25 cellular contexts compared by ENCODE assay signal in the genomic region with DNA sequence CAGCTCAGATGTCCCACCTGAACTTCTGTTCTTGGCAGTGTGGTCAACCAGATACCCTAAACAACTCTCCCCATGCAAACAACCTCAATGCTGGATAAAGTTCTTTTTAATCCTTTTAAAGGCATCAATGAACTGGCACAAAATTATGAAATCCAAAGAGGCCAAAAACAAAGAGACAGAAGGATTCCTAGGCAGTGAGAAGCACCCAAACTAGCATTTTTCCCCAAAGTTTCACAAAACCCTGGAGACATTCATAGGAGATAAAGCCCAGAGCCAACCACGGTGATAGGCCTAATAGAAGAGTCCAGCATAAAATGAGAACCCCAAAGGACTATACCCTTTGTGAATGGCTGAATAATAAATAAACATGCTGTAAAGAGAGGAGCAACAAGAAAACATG. TPM values are rescaled to one million over a fixed set of nuclear protein-coding genes. Genes with fewer than 3 reads are reported as not detected.
"Had no signal": no experiment of that assay in that cellular context is flagged by ENCODE, and none has a peak within 500 bp of the region (broad histone marks: within the 10 kb centered on the region; RNA-seq: fewer than 3 reads in every experiment).

No MANE protein-coding gene starts in this region.

- H3K4me1 Mint-ChIP-seq: activated B cell treated with CpG ODN at 0.5 μM for 24 hours; activated CD4-positive, alpha-beta T cell treated with anti-CD3 and anti-CD28 coated beads, Interleukin-2, amount 10 ng/mL, durations not matched to agents 7 days and 5 days; activated naive CD8-positive, alpha-beta T cell treated with anti-CD3 and anti-CD28 coated beads, Interleukin-2, amount 50 U/mL, for 24 hours; central memory CD8-positive, alpha-beta T cell; T-cell had no signal

- H3K27ac ChIP-seq: SK-N-MC had no signal

- H3K4me3 Mint-ChIP-seq: activated B cell treated with CpG ODN at 0.5 μM for 24 hours; activated CD4-positive, alpha-beta memory T cell treated with anti-CD3 and anti-CD28 coated beads for 36 hours; activated CD4-positive, alpha-beta T cell treated with anti-CD3 and anti-CD28 coated beads, Interleukin-2, amount 10 ng/mL, durations not matched to agents 7 days and 5 days; activated naive CD8-positive, alpha-beta T cell treated with anti-CD3 and anti-CD28 coated beads, Interleukin-2, amount 50 U/mL, for 24 hours; activated T-cell treated with anti-CD3 and anti-CD28 coated beads, Interleukin-2, amount 50 U/mL, for 4 hours; brain; central memory CD8-positive, alpha-beta T cell; T-cell had no signal

- DNase-seq: activated B cell treated with CpG ODN at 0.5 μM for 24 hours; activated CD4-positive, alpha-beta memory T cell treated with anti-CD3 and anti-CD28 coated beads for 36 hours; activated CD4-positive, alpha-beta T cell treated with anti-CD3 and anti-CD28 coated beads, Interleukin-2, amount 10 ng/mL, durations not matched to agents 7 days and 5 days; activated CD8-positive, alpha-beta memory T cell treated with anti-CD3 and anti-CD28 coated beads for 24 hours; activated effector memory CD4-positive, alpha-beta T cell treated with anti-CD3 and anti-CD28 coated beads, Interleukin-2, amount 50 U/mL, for 16 hours; activated naive CD4-positive, alpha-beta T cell treated with Interleukin-2 at 50 U/mL for 16 hours; activated naive CD8-positive, alpha-beta T cell treated with anti-CD3 and anti-CD28 coated beads, Interleukin-2, amount 50 U/mL, for 24 hours; activated T-cell treated with anti-CD3 and anti-CD28 coated beads, Interleukin-2, amount 50 U/mL, for 4 hours; amygdala; Karpas-422; NCI-H1092; NCI-H1417; NCI-H1694; NCI-H2029 treated with DMSO at 0.1 percent for 48 hours; NCI-H524; PC-3; SIG-M5; T-cell; T-helper 2 cell; T1000 had no signal

- H3K4me3 ChIP-seq: K562, SK-N-MC had no signal

- H3K27ac Mint-ChIP-seq: activated B cell treated with CpG ODN at 0.5 μM for 24 hours; activated CD4-positive, alpha-beta memory T cell treated with anti-CD3 and anti-CD28 coated beads for 36 hours; activated CD4-positive, alpha-beta T cell treated with anti-CD3 and anti-CD28 coated beads, Interleukin-2, amount 10 ng/mL, durations not matched to agents 7 days and 5 days; activated naive CD4-positive, alpha-beta T cell treated with anti-CD3 and anti-CD28 coated beads, Interleukin-2, amount 50 U/mL, for 72 hours; activated naive CD8-positive, alpha-beta T cell treated with anti-CD3 and anti-CD28 coated beads, Interleukin-2, amount 50 U/mL, for 24 hours; brain; T-cell had no signal

- H3K36me3 Mint-ChIP-seq: activated CD4-positive, alpha-beta memory T cell treated with anti-CD3 and anti-CD28 coated beads for 36 hours; brain had no signal

RNA-seq across cellular contexts. Expression of a gene that starts 50.7 kb away (rescaled TPM):
- total RNA-seq: activated CD4-positive, alpha-beta T cell treated with anti-CD3 and anti-CD28 coated beads, Interleukin-2, amount 10 ng/mL, durations not matched to agents 7 days and 5 days; PC-3 had no signal
